ENCODE assay signal across 1 cellular context in genomic region chr2:201220102-201220570, GRCh38.
A peak's percentile ranks its signal among the peaks of the same experiment; 100 is the strongest.
TF ChIP-seq lines count a peak whose summit lies in the region.

No MANE protein-coding gene starts in this region.

TF ChIP-seq in H1, 55 proteins besides CTCF, POLR2A, EP300 and RAD21 (continued from another document):
- TF ChIP-seq KDM1A (IDR thresholded peaks at IDR 0.05; ENCODE audit: borderline replicate concordance, low read length) (no peak), ASH2L (IDR thresholded peaks at IDR 0.05; ENCODE audit: low read length) (peak; percentile 62), SP1 (IDR thresholded peaks at IDR 0.05; ENCODE audit: low read depth, low read length) (peak; percentile 80), CBX8 (IDR thresholded peaks at IDR 0.05; ENCODE audit: borderline replicate concordance, low read depth, low read length) (no peak), PHF8 (conservative IDR thresholded peaks at IDR 0.05; ENCODE audit: low read depth, low read length) (no peak), RFX5 (IDR thresholded peaks at IDR 0.05; ENCODE audit: borderline replicate concordance, low read depth, low read length) (no peak), CHD1 (IDR thresholded peaks at IDR 0.05; ENCODE audit: low read depth, low read length) (no peak), TBP (IDR thresholded peaks at IDR 0.05; ENCODE audit: low read depth, low read length) (no peak), EGR1 (IDR thresholded peaks at IDR 0.05; ENCODE audit: borderline replicate concordance, low read depth, low read length) (no peak), GABPA (IDR thresholded peaks at IDR 0.05; ENCODE audit: borderline replicate concordance, insufficient read depth, low read length) (no peak), JUN (IDR thresholded peaks at IDR 0.05; ENCODE audit: low read depth, low read length) (no peak), SRF (IDR thresholded peaks at IDR 0.05; ENCODE audit: low read depth, low read length) (no peak), TAF7 (optimal IDR thresholded peaks at IDR 0.05; ENCODE audit: borderline replicate concordance, low read depth, low read length) (no peak), TEAD4 (IDR thresholded peaks at IDR 0.05; ENCODE audit: low read depth, low read length) (0 out of 2 replicates have a peak, but pooled peaks have one; percentile 33)
